23 cellular contexts compared by ENCODE assay signal in the genomic region with DNA sequence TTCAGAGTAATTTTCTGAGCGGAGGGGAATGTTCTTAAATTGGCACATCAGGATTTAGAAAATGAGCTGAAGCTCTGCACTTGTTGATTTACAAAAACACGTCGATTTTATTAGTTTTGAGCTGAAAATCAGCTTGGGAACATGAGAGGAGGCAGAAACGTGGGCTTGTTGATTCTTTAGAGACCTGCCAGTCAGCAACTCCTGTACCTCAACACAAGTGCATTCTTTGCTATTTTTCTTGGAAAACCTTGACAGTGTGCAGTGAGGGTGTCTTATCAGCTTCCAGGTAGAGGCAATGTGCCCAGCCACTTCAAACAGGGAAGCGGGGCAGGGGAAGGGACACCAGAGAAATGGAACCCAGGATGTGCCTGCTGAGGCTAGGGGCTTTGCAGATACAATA.
"Had no signal": no experiment of that assay in that cellular context is flagged by ENCODE, and none has a peak within 500 bp of the region (broad histone marks: within the 10 kb centered on the region; RNA-seq: fewer than 3 reads in every experiment).

No MANE protein-coding gene starts in this region.

- H3K27ac ChIP-seq: neural progenitor cell, neutrophil, pancreas, prostate gland, right lobe of liver, sigmoid colon, stomach, thoracic aorta, thyroid gland, tibial nerve, upper lobe of right lung, uterus had no signal

- ATAC-seq: naive thymus-derived CD4-positive, alpha-beta T cell; natural killer cell; right cardiac atrium; right lobe of liver; stimulated activated effector memory CD8-positive, alpha-beta T cell treated with anti-CD3 and anti-CD28 coated beads, Interleukin-12 subunit alpha, Interleukin-12 subunit beta, amount 100 ng/mL, for 72 hours; stimulated activated naive B cell treated with anti-CD40 and anti-IgM and Interleukin-4, amounts not matched to agents 10 μg/mL and 1 μg/mL and 100 μg/mL, for 72 hours; upper lobe of right lung had no signal

- H3K4me2 ChIP-seq: neural progenitor cell had no signal

- H3K36me3 ChIP-seq: neural progenitor cell, neutrophil, pancreas, prostate gland, right lobe of liver, sigmoid colon, stomach, thoracic aorta, thyroid gland, tibial nerve, upper lobe of right lung, uterus had no signal

- H3K9ac ChIP-seq: neural progenitor cell had no signal

- H3K9me3 ChIP-seq: neutrophil, pancreas, prostate gland, right lobe of liver, sigmoid colon, stomach, thoracic aorta, thyroid gland, tibial nerve, upper lobe of right lung, uterus had no signal

- H3K4me3 ChIP-seq: neural progenitor cell, pancreas, prostate gland, right lobe of liver, sigmoid colon, stomach, thoracic aorta, thyroid gland, tibial nerve, upper lobe of right lung, uterus had no signal

- H3K4me1 ChIP-seq: neural progenitor cell, prostate gland, right lobe of liver, sigmoid colon, stomach, thyroid gland, tibial nerve, upper lobe of right lung, uterus had no signal

- DNase-seq: naive thymus-derived CD4-positive, alpha-beta T cell; natural killer cell; pancreas; right cardiac atrium; right lobe of liver; sigmoid colon; small intestine; stimulated activated CD4-positive, alpha-beta T cell treated with anti-CD3 and anti-CD28 coated beads, Interleukin-15, amount 100 ng/mL, for 24 hours; stimulated activated CD4-positive, alpha-beta T cell treated with anti-CD3 and anti-CD28 coated beads, Interleukin-2, amount 100 ng/mL, for 24 hours; stimulated activated CD4-positive, alpha-beta T cell treated with anti-CD3 and anti-CD28 coated beads, Interleukin-2, amount 100 ng/mL, for 48 hours; stimulated activated CD4-positive, alpha-beta T cell treated with anti-CD3 and anti-CD28 coated beads, Interleukin-4, amount 100 ng/mL, for 24 hours; stimulated activated naive B cell treated with anti-CD40 and anti-IgM and Interleukin-4, amounts not matched to agents 10 μg/mL and 1 μg/mL and 100 μg/mL, for 72 hours; stimulated activated naive CD4-positive, alpha-beta T cell treated with Interleukin-2 at 50 U/mL for 16 hours; stomach; thyroid gland; upper lobe of right lung; uterus had no signal

- H3K27me3 ChIP-seq: neural progenitor cell, pancreas, right lobe of liver, sigmoid colon, thyroid gland, tibial nerve, upper lobe of right lung, uterus had no signal

- FAIRE-seq: pancreas, small intestine had no signal
